Comparison of ENCODE assay signal across 23 cellular contexts in the genomic region with DNA sequence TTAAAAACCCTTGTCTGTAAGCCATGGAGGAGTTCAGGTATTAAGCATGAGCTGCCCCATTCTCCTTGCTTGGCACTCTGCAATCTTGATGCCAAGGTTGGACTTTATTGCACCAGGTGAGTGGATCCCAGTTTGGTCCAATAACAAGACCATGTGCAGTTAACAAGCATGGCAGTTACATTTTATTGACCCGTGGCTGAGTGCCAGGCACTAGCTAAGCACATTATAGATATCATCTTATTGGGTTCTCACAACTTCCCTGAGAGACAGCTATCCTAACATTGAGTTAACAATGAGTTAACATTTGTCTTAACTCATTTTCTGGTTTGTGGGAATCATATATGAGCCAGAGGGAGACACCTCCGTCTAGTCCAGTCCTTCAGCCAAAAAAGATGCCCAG.
"Had no signal": no experiment of that assay in that cellular context is flagged by ENCODE, and none has a peak within 500 bp of the region (broad histone marks: within the 10 kb centered on the region; RNA-seq: fewer than 3 reads in every experiment).

No MANE protein-coding gene starts in this region.

- H3K27me3 ChIP-seq: MG63 had no signal

- FAIRE-seq: HepG2 had no signal

- DNase-seq: IMR-90, Kasumi-1, MG63, NCI-H1092, NCI-H1105 treated with DMSO at 0.1 percent for 48 hours, NCI-H1417 treated with DMSO at 0.1 percent for 48 hours, NCI-H146, NCI-H1694 treated with DMSO at 0.1 percent for 48 hours, NCI-H1930, NCI-H2081, NCI-H2107, NCI-H2171, NCI-H345, NCI-H446 treated with DMSO at 0.1 percent for 48 hours, NCI-H510A treated with DMSO at 0.1 percent for 48 hours, NCI-H526, SHP77, SK-N-SH, SW 1271, T-cell had no signal

- H3K36me3 ChIP-seq: MG63 had no signal

- H3K4me3 ChIP-seq: MG63 had no signal

- ATAC-seq: HepG2, T-cell had no signal

- H3K27ac ChIP-seq: KMS-11, RWPE1 had no signal

- H3K9me3 ChIP-seq: MG63, SK-N-SH had no signal
